ENCODE assay signal across 27 cellular contexts in the genomic region with DNA sequence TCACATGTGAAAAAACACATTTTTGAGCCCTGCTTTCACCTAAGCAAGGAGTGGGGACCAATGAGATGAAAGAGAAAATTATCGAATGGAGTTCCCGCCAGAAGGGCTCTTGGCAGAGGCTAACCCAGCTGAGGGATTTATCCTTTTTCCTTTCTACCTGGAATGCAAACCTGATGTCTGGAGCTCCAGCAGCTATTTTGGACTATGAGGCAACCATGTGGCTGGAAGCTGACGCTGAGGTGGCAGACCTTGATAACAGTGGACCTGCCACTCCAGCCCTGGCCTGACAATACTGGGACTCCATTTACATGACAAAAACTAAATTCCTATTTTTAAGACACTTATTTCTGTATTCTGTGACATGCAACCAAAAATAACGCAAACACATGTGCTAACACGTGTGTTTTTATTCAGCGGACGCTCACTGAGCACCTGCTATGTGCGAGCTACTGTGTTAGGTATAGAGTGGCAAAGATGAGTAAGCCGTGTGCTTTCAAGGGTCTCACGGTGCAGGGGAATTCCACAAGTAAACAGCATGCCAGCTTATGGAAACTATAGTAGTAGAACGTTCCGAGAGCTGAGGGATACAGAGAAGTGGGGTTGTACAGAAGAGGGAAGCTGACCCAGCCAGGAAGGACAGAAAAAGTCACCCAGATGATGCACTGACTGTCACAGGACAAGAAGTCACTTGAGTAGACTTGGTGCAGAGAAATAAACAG. TPM values are rescaled to one million over a fixed set of nuclear protein-coding genes. Genes with fewer than 3 reads are reported as not detected.
"Had no signal": no experiment of that assay in that cellular context is flagged by ENCODE, and none has a peak within 500 bp of the region (broad histone marks: within the 10 kb centered on the region; RNA-seq: fewer than 3 reads in every experiment).

No MANE protein-coding gene starts in this region.

- H3K9me3 Mint-ChIP-seq: activated T-cell treated with anti-CD3 and anti-CD28 coated beads, Interleukin-2, amount 50 U/mL, for 4 hours; activated T-helper 17 cell treated with anti-CD3 and anti-CD28 coated beads, Interleukin-2, amount 50 U/mL, for 72 hours had no signal

- H3K27ac ChIP-seq: SK-N-MC had no signal

- H3K4me1 Mint-ChIP-seq: activated T-helper 17 cell treated with anti-CD3 and anti-CD28 coated beads, Interleukin-2, amount 50 U/mL, for 72 hours had no signal

- H3K4me3 Mint-ChIP-seq: activated CD8-positive, alpha-beta T cell treated with anti-CD3 and anti-CD28 coated beads, Interleukin-2, amount 10 ng/mL, durations not matched to agents 7 days and 5 days; activated naive CD4-positive, alpha-beta T cell treated with anti-CD3 and anti-CD28 coated beads for 36 hours; activated naive CD8-positive, alpha-beta T cell; activated T-cell treated with anti-CD3 and anti-CD28 coated beads, Interleukin-2, amount 50 U/mL, for 4 hours; activated T-helper 17 cell treated with anti-CD3 and anti-CD28 coated beads, Interleukin-2, amount 50 U/mL, for 72 hours had no signal

- H3K27ac Mint-ChIP-seq: activated CD8-positive, alpha-beta T cell treated with anti-CD3 and anti-CD28 coated beads, Interleukin-2, amount 10 ng/mL, durations not matched to agents 7 days and 5 days; activated naive CD4-positive, alpha-beta T cell treated with anti-CD3 and anti-CD28 coated beads for 36 hours; activated naive CD8-positive, alpha-beta T cell; activated T-helper 17 cell treated with anti-CD3 and anti-CD28 coated beads, Interleukin-2, amount 50 U/mL, for 72 hours had no signal

- ATAC-seq: activated CD8-positive, alpha-beta T cell treated with anti-CD3 and anti-CD28 coated beads, Interleukin-2, amount 10 ng/mL, durations not matched to agents 7 days and 5 days; activated T-cell treated with anti-CD3 and anti-CD28 coated beads, Interleukin-2, amount 50 U/mL, for 4 hours; activated T-helper 17 cell treated with anti-CD3 and anti-CD28 coated beads, Interleukin-2, amount 50 U/mL, for 72 hours; Panc1; Right ventricle myocardium inferior had no signal

- H3K4me3 ChIP-seq: SK-N-MC had no signal

- DNase-seq: activated CD4-positive, alpha-beta T cell treated with anti-CD3 and anti-CD28 coated beads for 48 hours; activated CD4-positive, alpha-beta T cell treated with anti-CD3 and anti-CD28 coated beads, Interleukin-2, amount 50 U/mL, for 4 hours; activated CD4-positive, CD25-positive, alpha-beta regulatory T cell treated with anti-CD3 and anti-CD28 coated beads, Interleukin-2, amount 50 U/mL, for 72 hours; activated CD8-positive, alpha-beta memory T cell treated with anti-CD3 and anti-CD28 coated beads, Interleukin-2, amount 50 U/mL, for 48 hours; activated CD8-positive, alpha-beta T cell treated with anti-CD3 and anti-CD28 coated beads, Interleukin-2, amount 10 ng/mL, durations not matched to agents 7 days and 5 days; activated gamma-delta T cell; activated naive CD4-positive, alpha-beta T cell treated with anti-CD3 and anti-CD28 coated beads for 36 hours; activated T-cell treated with anti-CD3 and anti-CD28 coated beads, Interleukin-2, amount 50 U/mL, for 4 hours; central memory CD4-positive, alpha-beta T cell; MM.1S; NCI-H1105; NCI-H1436; NCI-H1694 treated with DMSO at 0.1 percent for 48 hours; NCI-H2029 treated with DMSO at 0.1 percent for 48 hours; NCI-H345; NCI-H510A; NCI-H526 treated with DMSO at 0.1 percent for 48 hours; NCI-H82; OCI-M1; RPMI8226 had no signal

- H3K36me3 Mint-ChIP-seq: activated naive CD8-positive, alpha-beta T cell had no signal

RNA-seq across cellular contexts. Expression of gene ISX, which starts 19.1 kb away (rescaled TPM):
- total RNA-seq: activated CD8-positive, alpha-beta T cell treated with anti-CD3 and anti-CD28 coated beads, Interleukin-2, amount 10 ng/mL, durations not matched to agents 7 days and 5 days; activated naive CD4-positive, alpha-beta T cell treated with anti-CD3 and anti-CD28 coated beads for 36 hours; activated T-cell treated with anti-CD3 and anti-CD28 coated beads, Interleukin-2, amount 50 U/mL, for 4 hours; activated T-helper 17 cell treated with anti-CD3 and anti-CD28 coated beads, Interleukin-2, amount 50 U/mL, for 72 hours; chondrocyte; Right ventricle myocardium inferior; T-helper 1 cell treated with Interleukin-12 subunit alpha and Interleukin-12 subunit beta and Interleukin-4 antibody, amounts not matched to agents 30 ng/mL and 1 ng/mL, for 36 hours had no signal
